ENCODE assay signal across 31 cellular contexts in the genomic region with DNA sequence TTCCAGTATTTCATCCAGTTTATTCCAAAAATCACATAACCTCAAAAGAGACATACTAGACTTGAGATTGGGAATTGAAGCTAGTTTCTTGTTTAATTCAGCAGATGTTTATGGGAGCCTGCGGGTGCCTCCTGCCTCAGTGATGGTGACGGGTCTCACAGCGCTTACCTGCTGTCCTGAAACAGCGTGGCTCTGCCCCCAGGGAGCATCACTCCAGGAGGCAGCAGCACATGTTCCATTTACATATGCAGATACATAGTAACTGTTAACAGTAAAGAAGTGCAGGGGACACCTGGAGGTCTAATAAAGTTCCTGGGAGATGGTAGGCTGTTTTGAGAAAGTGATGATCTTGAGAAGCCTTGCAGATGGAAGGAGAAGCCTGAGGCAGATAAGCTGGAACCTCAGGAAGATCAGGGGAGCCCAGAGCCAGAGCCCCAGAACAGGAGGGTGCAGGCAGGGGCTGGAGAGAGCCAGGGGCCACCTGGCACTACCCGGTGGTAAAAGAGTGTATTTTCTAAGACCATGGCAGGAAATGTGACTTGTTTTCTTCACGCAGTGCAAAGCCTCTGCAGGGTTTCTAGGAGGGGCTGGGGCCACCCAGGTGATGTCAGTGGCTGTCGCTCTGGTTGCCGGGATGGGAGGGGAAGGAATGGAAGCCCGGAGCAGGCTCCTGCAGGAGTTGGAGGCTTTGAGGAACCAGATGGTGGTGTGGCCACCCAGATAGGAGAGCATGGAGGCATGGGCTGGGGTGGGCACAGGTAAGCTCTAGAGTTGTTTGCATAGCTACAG. TPM values are rescaled to one million over a fixed set of nuclear protein-coding genes. Genes with fewer than 3 reads are reported as not detected.
DNase-seq lines count a peak whose midpoint lies in the region; ATAC-seq and TF ChIP-seq lines count a peak whose summit lies in the region.
"Had no signal": no experiment of that assay in that cellular context is flagged by ENCODE, and none has a peak within 500 bp of the region (broad histone marks: within the 10 kb centered on the region; RNA-seq: fewer than 3 reads in every experiment).

No MANE protein-coding gene starts in this region.

- no peak overlapping the region for H3K18ac ChIP-seq in mesendoderm (ENCODE audit: low read length)

- H3K36me3 Mint-ChIP-seq in Caco-2 (ENCODE audit: insufficient read depth, unreplicated experiment): peaks cover 74% of the 10 kb centered on the region
- H3K36me3 Mint-ChIP-seq in brain: peaks cover 21% of the 10 kb centered on the region
- H3K36me3 Mint-ChIP-seq: activated CD8-positive, alpha-beta memory T cell treated with anti-CD3 and anti-CD28 coated beads, Interleukin-2, amount 10 ng/mL, durations not matched to agents 7 days and 5 days had no signal

- no peaks in the 10 kb centered on the region for H3K79me1 ChIP-seq in mesendoderm (ENCODE audit: low read length)

- H3K27ac ChIP-seq in HEK293 (ENCODE audit: extremely low read depth, low read depth, low read length) (no peak overlapping the region), mesendoderm (ENCODE audit: low read depth, low read length) (peak overlapping the region; percentile 26)
- H3K27ac ChIP-seq: esophagus muscularis mucosa, Peyer's patch, skin epidermis, tibial artery had no signal

- peak overlapping the region; percentile 8 for H3K4me3 Mint-ChIP-seq in Caco-2 (ENCODE audit: unreplicated experiment)
- H3K4me3 Mint-ChIP-seq in brain: no peak overlapping the region
- H3K4me3 Mint-ChIP-seq: activated CD8-positive, alpha-beta memory T cell treated with anti-CD3 and anti-CD28 coated beads, Interleukin-2, amount 10 ng/mL, durations not matched to agents 7 days and 5 days; activated naive CD4-positive, alpha-beta T cell treated with anti-CD3 and anti-CD28 coated beads for 36 hours; activated T-cell treated with anti-CD3 and anti-CD28 coated beads, Interleukin-2, amount 50 U/mL, for 72 hours; naive thymus-derived CD8-positive, alpha-beta T cell had no signal

- H3K9me3 ChIP-seq in Caco-2 (no peaks in the 10 kb centered on the region), HEK293 (ENCODE audit: control insufficient read depth, insufficient read depth, low read depth, low read length) (no peaks in the 10 kb centered on the region), BE2C (no peaks in the 10 kb centered on the region)
- H3K9me3 ChIP-seq: esophagus muscularis mucosa, Peyer's patch, tibial artery had no signal

- no peak overlapping the region for H2BK15ac ChIP-seq in mesendoderm (replicated peaks; ENCODE audit: low read depth)

- H3K9me3 Mint-ChIP-seq in Caco-2 (ENCODE audit: unreplicated experiment) (no peaks in the 10 kb centered on the region), brain (peaks cover 0 to 3% (median 0%) of the 10 kb centered on the region in 5 experiments)
- H3K9me3 Mint-ChIP-seq: activated naive CD4-positive, alpha-beta T cell treated with anti-CD3 and anti-CD28 coated beads for 36 hours; activated T-cell treated with anti-CD3 and anti-CD28 coated beads, Interleukin-2, amount 50 U/mL, for 72 hours had no signal

- DNase-seq in Caco-2: no peak
- DNase-seq in mesendoderm: peak; percentile 54
- DNase-seq in BE2C: no peak
- no peak for DNase-seq in activated CD4-positive, alpha-beta T cell treated with anti-CD3 and anti-CD28 coated beads for 1 hour
- DNase-seq: ACHN; activated CD4-positive, alpha-beta T cell treated with anti-CD3 and anti-CD28 coated beads, Interleukin-2, amount 50 U/mL, for 1 hour; activated CD8-positive, alpha-beta memory T cell treated with anti-CD3 and anti-CD28 coated beads, Interleukin-2, amount 10 ng/mL, durations not matched to agents 7 days and 5 days; activated naive CD4-positive, alpha-beta T cell treated with anti-CD3 and anti-CD28 coated beads for 36 hours; activated T-cell treated with anti-CD3 and anti-CD28 coated beads, Interleukin-2, amount 50 U/mL, for 72 hours; C1 segment of cervical spinal cord; COR-L47; DND-41; effector CD8-positive, alpha-beta T cell; foreskin melanocyte; hippocampal formation; naive thymus-derived CD8-positive, alpha-beta T cell; NCI-H146; NCI-H2107; NCI-H510A treated with DMSO at 0.1 percent for 48 hours; Peyer's patch; SHP77 treated with DMSO at 0.1 percent for 48 hours; T1000; tibial artery had no signal

- H3K4me1 Mint-ChIP-seq in Caco-2 (ENCODE audit: low read depth, unreplicated experiment) (peaks cover 14% of the 10 kb centered on the region), brain (peaks cover 31% of the 10 kb centered on the region)
- H3K4me1 Mint-ChIP-seq: activated CD8-positive, alpha-beta memory T cell treated with anti-CD3 and anti-CD28 coated beads, Interleukin-2, amount 10 ng/mL, durations not matched to agents 7 days and 5 days; naive thymus-derived CD8-positive, alpha-beta T cell had no signal

- H3K4ac ChIP-seq in mesendoderm (ENCODE audit: low read depth, low read length): no peak overlapping the region

- WGBS in mesendoderm (ENCODE audit: extremely low coverage, insufficient coverage, low lambda C conversion rate): no CpG with 5 or more reads among the region's 9 CpGs

- CTCF ChIA-PET in Caco-2 (lab: Charles Lee) (no interaction called here), HEK293 (lab: Yijun Ruan, JAX) (interaction anchor here (0.6 kb wide), 1 partner anchor 278 kb away, joined by 3 read pairs; no protein-coding TSS in a partner anchor)

- no peaks in the 10 kb centered on the region for H3K27me3 ChIP-seq in Caco-2 (replicated peaks; ENCODE audit: control insufficient read depth, insufficient read depth, low read length)
- H3K27me3 ChIP-seq in mesendoderm (ENCODE audit: insufficient read depth, low read length, poor library complexity): no peaks in the 10 kb centered on the region
- no peaks in the 10 kb centered on the region for H3K27me3 ChIP-seq in BE2C
- H3K27me3 ChIP-seq: Peyer's patch, tibial artery had no signal

- no peak overlapping the region for H2AK5ac ChIP-seq in mesendoderm (ENCODE audit: low read length)

- POLR2A ChIA-PET in Caco-2 (lab: Charles Lee): no interaction called here
- POLR2A ChIA-PET in HEK293 (lab: Yijun Ruan, JAX): no interaction called here

- H3K27ac Mint-ChIP-seq in Caco-2 (ENCODE audit: unreplicated experiment) (peak overlapping the region; percentile 79), brain (peak overlapping the region in 3 of 5 experiments; percentile 24 to 60 (median 43))
- H3K27ac Mint-ChIP-seq: activated CD8-positive, alpha-beta memory T cell treated with anti-CD3 and anti-CD28 coated beads, Interleukin-2, amount 10 ng/mL, durations not matched to agents 7 days and 5 days; activated naive CD4-positive, alpha-beta T cell treated with anti-CD3 and anti-CD28 coated beads for 36 hours; activated T-cell treated with anti-CD3 and anti-CD28 coated beads, Interleukin-2, amount 50 U/mL, for 72 hours had no signal

- H3K4me2 ChIP-seq in mesendoderm (ENCODE audit: low read length): no peak overlapping the region

- TF ChIP-seq CTCF in Caco-2 (IDR thresholded peaks at IDR 0.05; ENCODE audit: insufficient read depth in 1 of 2, low read depth in 1 of 2, low read length in 1 of 2, severe bottlenecking in 1 of 2, unreplicated experiment in 1 of 2): no peak
- no peak for TF ChIP-seq CTCF in HEK293 (tag by site-specific recombination; IDR thresholded peaks at IDR 0.05)
- no peak for TF ChIP-seq CTCF in brain (conservative IDR thresholded peaks at IDR 0.05)
- no peak for TF ChIP-seq CTCF in BE2C (IDR thresholded peaks at IDR 0.05; ENCODE audit: low read depth, low read length)

- H3K79me2 ChIP-seq in mesendoderm (ENCODE audit: control insufficient read depth, insufficient read depth, low read length): no peaks in the 10 kb centered on the region

- BruUV-seq in Caco-2 (replicated peaks; lab: Mats Ljungman, UMichigan): no TSS peak

- H3K56ac ChIP-seq in mesendoderm (ENCODE audit: low read length): no peak overlapping the region

- no peaks in the 10 kb centered on the region for H3K27me3 Mint-ChIP-seq in Caco-2 (ENCODE audit: insufficient read depth, unreplicated experiment)
- H3K27me3 Mint-ChIP-seq in brain: peaks cover 3% of the 10 kb centered on the region
- H3K27me3 Mint-ChIP-seq: activated CD8-positive, alpha-beta memory T cell treated with anti-CD3 and anti-CD28 coated beads, Interleukin-2, amount 10 ng/mL, durations not matched to agents 7 days and 5 days had no signal

- intact Hi-C loops in Caco-2 (cut with micrococcal nuclease; ENCODE audit: unreplicated experiment): no loop called here

- H2BK5ac ChIP-seq in mesendoderm (ENCODE audit: low read length): no peak overlapping the region

- no peaks in the 10 kb centered on the region; the same call in 1 of the 2 replicates for H3K36me3 ChIP-seq in Caco-2 (ENCODE audit: control insufficient read depth, insufficient read depth, low read length)
- peaks cover 9 to 39% of the 10 kb centered on the region in 2 experiments; a peak in 2 of 3 replicates for H3K36me3 ChIP-seq in HEK293 (ENCODE audit: control insufficient read depth in 2 of 2, insufficient read depth in 1 of 2, low read length in 2 of 2)
- H3K36me3 ChIP-seq in mesendoderm (ENCODE audit: control insufficient read depth, insufficient read depth, low read length): peaks cover 3% of the 10 kb centered on the region
- no peaks in the 10 kb centered on the region; the same call in 1 of the 2 replicates for H3K36me3 ChIP-seq in BE2C

- no peak for ATAC-seq in GM18907 (IDR thresholded peaks at IDR 0.05; ENCODE audit: unreplicated experiment)
- ATAC-seq: activated CD8-positive, alpha-beta memory T cell treated with anti-CD3 and anti-CD28 coated beads, Interleukin-2, amount 10 ng/mL, durations not matched to agents 7 days and 5 days; activated T-cell treated with anti-CD3 and anti-CD28 coated beads, Interleukin-2, amount 50 U/mL, for 72 hours; naive thymus-derived CD8-positive, alpha-beta T cell had no signal

- H3K4me3 ChIP-seq in Caco-2 (ENCODE audit: low read depth, low read length): no peak overlapping the region
- no peak overlapping the region for H3K4me3 ChIP-seq in HEK293 (ENCODE audit: low read depth, low read length)
- H3K4me3 ChIP-seq in mesendoderm (ENCODE audit: low read length): no peak overlapping the region
- no peak overlapping the region for H3K4me3 ChIP-seq in BE2C (ENCODE audit: low read depth, low read length)
- H3K4me3 ChIP-seq: esophagus muscularis mucosa, Peyer's patch, skin epidermis, tibial artery had no signal

- H3K9ac ChIP-seq in mesendoderm (ENCODE audit: low read length): no peak overlapping the region

- H3K4me1 ChIP-seq in Caco-2: no peaks in the 10 kb centered on the region
- H3K4me1 ChIP-seq in HEK293 (ENCODE audit: control insufficient read depth, insufficient read depth, low read length): no peaks in the 10 kb centered on the region
- H3K4me1 ChIP-seq in mesendoderm (ENCODE audit: control insufficient read depth, low read depth, low read length): peaks cover 5% of the 10 kb centered on the region
- H3K4me1 ChIP-seq in BE2C: no peaks in the 10 kb centered on the region
- H3K4me1 ChIP-seq: Peyer's patch had no signal

- no peak overlapping the region for H3K23ac ChIP-seq in mesendoderm (ENCODE audit: low read length)

- no peak overlapping the region for H2BK120ac ChIP-seq in mesendoderm (ENCODE audit: low read depth, low read length)

- no peak overlapping the region for H4K5ac ChIP-seq in mesendoderm (ENCODE audit: low read length)

- H4K8ac ChIP-seq in mesendoderm (ENCODE audit: low read depth, low read length): no peak overlapping the region

RNA-seq across cellular contexts. Expression of gene KIF25, which starts 24.2 kb away (rescaled TPM):
- total RNA-seq in Caco-2 (2022): not detected in 2 replicates
- 0.48 TPM for polyA plus RNA-seq in brain (ENCODE audit: insufficient read depth, low read depth, low replicate concordance)
- polyA plus RNA-seq in mesendoderm (2013, experiment 1 of 2): 0.24 TPM
- polyA plus RNA-seq in mesendoderm (2013, experiment 2 of 2): 0.31 TPM
- 0.28 TPM for polyA plus RNA-seq in BE2C (2012; ENCODE audit: insufficient read depth, insufficient read length, low read depth)
- total RNA-seq: activated CD8-positive, alpha-beta memory T cell treated with anti-CD3 and anti-CD28 coated beads, Interleukin-2, amount 10 ng/mL, durations not matched to agents 7 days and 5 days; activated naive CD4-positive, alpha-beta T cell treated with anti-CD3 and anti-CD28 coated beads for 36 hours; bronchial epithelial cell; LHCN-M2; naive thymus-derived CD8-positive, alpha-beta T cell; osteocyte; Peyer's patch had no signal
- polyA plus RNA-seq: naive thymus-derived CD8-positive, alpha-beta T cell had no signal
